In genomic region chr10:20005638-20006037, GRCh38 we compare ENCODE assay signal across 24 cellular contexts.
DNase-seq lines count a peak whose midpoint lies in the region; ATAC-seq, FAIRE-seq and TF ChIP-seq lines count a peak whose summit lies in the region.
"Had no signal": no experiment of that assay in that cellular context is flagged by ENCODE, and none has a peak within 500 bp of the region (broad histone marks: within the 10 kb centered on the region; RNA-seq: fewer than 3 reads in every experiment).

No MANE protein-coding gene starts in this region.

- POLR2A ChIA-PET in HepG2 (lab: Yijun Ruan, JAX) = no interaction called here

- H3K27ac ChIP-seq in liver (ENCODE audit: low read depth in 1 of 2, low read length in 2 of 2) = peak overlapping the region; percentile 62 to 98
- H3K27ac ChIP-seq in HepG2 (ENCODE audit: extremely low read length, insufficient read depth, low read length) = no peak overlapping the region
- H3K27ac ChIP-seq in layer of hippocampus (ENCODE audit: low read depth, low read length) = peak overlapping the region; percentile 86
- peak overlapping the region in 3 of 4 donors; percentile 68 to 78 (median 70) for H3K27ac ChIP-seq in gastrocnemius medialis
- peak overlapping the region; percentile 7 for H3K27ac ChIP-seq in vagina

- H3K36me3 ChIP-seq in liver (ENCODE audit: control insufficient read depth in 4 of 4, insufficient read depth in 3 of 4, low read depth in 1 of 4, low read length in 3 of 4) (no peaks in the 10 kb centered on the region), HepG2 (replicated peaks in 1 of 2; ENCODE audit: control insufficient read depth in 1 of 2, insufficient read depth in 2 of 2, low read length in 2 of 2) (0 out of 5 replicates have a peak, but pooled peaks cover 0 to 3% of the 10 kb centered on the region in 2 experiments), gastrocnemius medialis (no peaks in the 10 kb centered on the region), vagina (peaks cover 0 to 7% of the 10 kb centered on the region in 2 donors)

- H3K79me2 ChIP-seq in HepG2 (ENCODE audit: insufficient read depth, low read length) = no peaks in the 10 kb centered on the region

- TF ChIP-seq RAD21 in liver (IDR thresholded peaks at IDR 0.05) (no peak), HepG2 (CRISPR knock-in tag; IDR thresholded peaks at IDR 0.05) (no peak)

- CTCF ChIA-PET in HepG2 (lab: Yijun Ruan, JAX; ENCODE audit: low intra/inter-chr PET ratio, low total read pairs) = no interaction called here

- no peaks in the 10 kb centered on the region for H4K20me1 ChIP-seq in HepG2 (ENCODE audit: insufficient read depth, low read length)

- no peak for FAIRE-seq in HepG2 (lab: Jason Lieb, UNC)
- FAIRE-seq: astrocyte, frontal cortex had no signal

- TF ChIP-seq POLR2A in HepG2 (IDR thresholded peaks at IDR 0.05; ENCODE audit: insufficient read depth in 1 of 2, low read depth in 2 of 2, low read length in 2 of 2) (no peak), gastrocnemius medialis (IDR thresholded peaks at IDR 0.05) (no peak), vagina (IDR thresholded peaks at IDR 0.05) (no peak)

- H3K9me3 ChIP-seq in liver (ENCODE audit: control insufficient read depth in 4 of 4, low read length in 3 of 4) (no peaks in the 10 kb centered on the region), HepG2 (ENCODE audit: low read length) (no peaks in the 10 kb centered on the region), gastrocnemius medialis (no peaks in the 10 kb centered on the region), vagina (no peaks in the 10 kb centered on the region)
- H3K9me3 ChIP-seq: esophagus squamous epithelium had no signal

- H3K4me3 ChIP-seq in liver (ENCODE audit: low read depth in 1 of 3, low read length in 3 of 3) (no peak overlapping the region), HepG2 (replicated peaks in 1 of 3; ENCODE audit: insufficient read depth in 1 of 3, low read depth in 2 of 3, low read length in 3 of 3) (no peak overlapping the region), gastrocnemius medialis (no peak overlapping the region), vagina (no peak overlapping the region)
- H3K4me3 ChIP-seq: esophagus squamous epithelium had no signal

- TF ChIP-seq EP300 in HepG2 (IDR thresholded peaks at IDR 0.05; ENCODE audit: low read depth in 2 of 2, low read length in 2 of 2) (no peak), HepG2 (CRISPR knock-in tag; IDR thresholded peaks at IDR 0.05; ENCODE audit: borderline replicate concordance) (no peak)

- intact Hi-C loops in HepG2 (cut with micrococcal nuclease; ENCODE audit: unreplicated experiment) (no loop called here), gastrocnemius medialis (cut with DNase I; ENCODE audit: low total_unique reads) (no loop called here), vagina (cut with DNase I) (no loop called here)

- TF ChIP-seq CTCF in liver (IDR thresholded peaks at IDR 0.05; ENCODE audit: low read depth, low read length, missing input control) = no peak
- TF ChIP-seq CTCF in HepG2 (CRISPR knock-in tag; IDR thresholded peaks at IDR 0.05) = no peak
- no peak for TF ChIP-seq CTCF in gastrocnemius medialis (IDR thresholded peaks at IDR 0.05 in 4 of 5, conservative IDR thresholded peaks at IDR 0.05 in 1 of 5)
- no peak for TF ChIP-seq CTCF in vagina (IDR thresholded peaks at IDR 0.05)

- no TSS peak for BruUV-seq in HepG2 (replicated peaks; lab: Mats Ljungman, UMichigan)

- H3K27me3 ChIP-seq in liver (ENCODE audit: control insufficient read depth in 4 of 4, insufficient read depth in 4 of 4, low read length in 3 of 4) = no peaks in the 10 kb centered on the region
- no peaks in the 10 kb centered on the region for H3K27me3 ChIP-seq in HepG2 (ENCODE audit: control insufficient read depth in 1 of 2, insufficient read depth in 2 of 2, low read length in 2 of 2)
- no peaks in the 10 kb centered on the region for H3K27me3 ChIP-seq in layer of hippocampus (ENCODE audit: control insufficient read depth, insufficient read depth, low read length)
- H3K27me3 ChIP-seq in gastrocnemius medialis = no peaks in the 10 kb centered on the region
- no peaks in the 10 kb centered on the region for H3K27me3 ChIP-seq in vagina
- H3K27me3 ChIP-seq: esophagus squamous epithelium had no signal

- no peak overlapping the region for H2AFZ ChIP-seq in HepG2 (ENCODE audit: low read length)

- H3K4me1 ChIP-seq in liver (ENCODE audit: control insufficient read depth in 4 of 4, insufficient read depth in 4 of 4, low read length in 3 of 4) (peaks cover 5 to 26% (median 10%) of the 10 kb centered on the region in 4 donors), HepG2 (ENCODE audit: insufficient read depth, low read length) (no peaks in the 10 kb centered on the region), gastrocnemius medialis (peaks cover 9 to 20% of the 10 kb centered on the region in 2 donors), vagina (peaks cover 20% of the 10 kb centered on the region)

- in situ Hi-C loops in HepG2 (cut with HindIII; ENCODE audit: extremely low pct_ligation_motif_present, low pct_unique_long_range_greater_than_20kb) (no loop called here), gastrocnemius medialis (cut with MboI; ENCODE audit: low sequenced_read_pairs in 4 of 4) (no loop called here)

- ATAC-seq in HepG2 = no peak
- no peak for ATAC-seq in gastrocnemius medialis
- ATAC-seq: activated CD8-positive, alpha-beta T cell treated with anti-CD3 and anti-CD28 coated beads for 36 hours; CD8-positive, alpha-beta T cell; naive thymus-derived CD4-positive, alpha-beta T cell; Right ventricle myocardium inferior had no signal

- WGBS in liver = 64% methylated on average over 8 of the region's 8 CpGs
- WGBS in HepG2 (ENCODE audit: low lambda C conversion rate) = 65% methylated on average over 8 of the region's 8 CpGs

- H3K9ac ChIP-seq in liver (ENCODE audit: low read depth in 1 of 2, low read length in 2 of 2) (no peak overlapping the region), HepG2 (ENCODE audit: insufficient read depth, low read depth, low read length) (no peak overlapping the region)

- DNase-seq in HepG2 (ENCODE audit: low spot score) = no peak
- DNase-seq in gastrocnemius medialis = no peak
- DNase-seq in vagina (ENCODE audit: extremely low spot score in 2 of 2) = no peak
- no peak for DNase-seq in AG20443 (ENCODE audit: low spot score)
- no peak for DNase-seq in NCI-H226
- no peak for DNase-seq in SK-N-DZ (ENCODE audit: low spot score)
- DNase-seq: activated CD8-positive, alpha-beta T cell treated with anti-CD3 and anti-CD28 coated beads for 36 hours; AML-193; CD8-positive, alpha-beta T cell; central memory CD4-positive, alpha-beta T cell; dermis blood vessel endothelial cell; esophagus squamous epithelium; H7; Karpas-422; MV-4-11; naive thymus-derived CD4-positive, alpha-beta T cell; NCI-H2171; NCI-H524; stimulated activated CD4-positive, alpha-beta T cell treated with anti-CD3 and anti-CD28 coated beads, Interleukin-2, amount 100 ng/mL, for 48 hours had no signal

- H3K4me2 ChIP-seq in HepG2 (ENCODE audit: low read depth, low read length) = no peak overlapping the region

TF ChIP-seq in liver, 16 proteins besides CTCF, POLR2A, EP300 and RAD21 (continues in another document):
- no peak for TF ChIP-seq ATF3 (IDR thresholded peaks at IDR 0.05)
- no peak for TF ChIP-seq HNF4G (IDR thresholded peaks at IDR 0.05)
- no peak for TF ChIP-seq HNF4A (conservative IDR thresholded peaks at IDR 0.05)
- TF ChIP-seq JUND (IDR thresholded peaks at IDR 0.05) = no peak
- no peak for TF ChIP-seq TAF1 (conservative IDR thresholded peaks at IDR 0.05)

TF ChIP-seq in HepG2, 621 proteins besides CTCF, POLR2A, EP300 and RAD21 (continues in another document):
- no peak for TF ChIP-seq PBX3 (CRISPR knock-in tag; IDR thresholded peaks at IDR 0.05; ENCODE audit: borderline replicate concordance)
- no peak for TF ChIP-seq ZFP36L1 (CRISPR knock-in tag; IDR thresholded peaks at IDR 0.05)
- no peak for TF ChIP-seq ZBTB2 (CRISPR knock-in tag; IDR thresholded peaks at IDR 0.05; ENCODE audit: low read depth)
- TF ChIP-seq ZNF776 (CRISPR knock-in tag; IDR thresholded peaks at IDR 0.05) = no peak
- no peak for TF ChIP-seq FOSL2 (CRISPR knock-in tag; IDR thresholded peaks at IDR 0.05)
- no peak for TF ChIP-seq FOXP1 (IDR thresholded peaks at IDR 0.05)
- TF ChIP-seq FOXP1 (CRISPR knock-in tag; IDR thresholded peaks at IDR 0.05) = no peak
- no peak for TF ChIP-seq CCDC6 (CRISPR knock-in tag; IDR thresholded peaks at IDR 0.05)
- no peak for TF ChIP-seq BCL3 (CRISPR knock-in tag; IDR thresholded peaks at IDR 0.05)
